Comparison of ENCODE assay signal across 12 cellular contexts in the genomic region with DNA sequence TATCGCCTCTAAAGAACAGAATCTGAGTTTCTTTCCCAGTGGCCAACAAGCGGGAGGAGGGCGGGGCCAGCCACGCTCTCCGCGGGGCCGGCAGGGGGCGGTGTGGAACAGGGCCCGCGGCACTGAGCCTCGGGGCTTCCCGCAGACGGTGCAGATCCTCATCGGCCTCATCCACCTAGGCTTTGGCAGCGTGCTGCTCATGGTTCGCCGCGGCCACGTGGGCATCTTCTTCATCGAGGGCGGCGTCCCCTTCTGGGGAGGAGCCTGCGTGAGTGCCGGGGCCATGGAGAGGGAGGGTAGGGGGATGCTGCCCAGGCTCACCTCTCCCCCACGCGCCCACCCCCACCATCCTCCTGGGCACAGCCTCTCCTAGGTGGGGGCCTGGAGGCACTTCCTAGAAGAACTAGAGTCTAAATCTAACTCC. TPM values are rescaled to one million over a fixed set of nuclear protein-coding genes. Genes with fewer than 3 reads are reported as not detected.
DNase-seq lines count a peak whose midpoint lies in the region; ATAC-seq, FAIRE-seq and TF ChIP-seq lines count a peak whose summit lies in the region.
"Had no signal": no experiment of that assay in that cellular context is flagged by ENCODE, and none has a peak within 500 bp of the region (broad histone marks: within the 10 kb centered on the region; RNA-seq: fewer than 3 reads in every experiment).

No MANE protein-coding gene starts in this region.

- no peaks in the 10 kb centered on the region; the same call in 1 of the 2 replicates for H4K20me1 ChIP-seq in GM12878 (ENCODE audit: control insufficient read depth, insufficient read depth)

- H3K4me1 ChIP-seq in GM12878 (ENCODE audit: control insufficient read depth, insufficient read depth, low read length) = peaks cover 46% of the 10 kb centered on the region

- no peak for FAIRE-seq in GM12878 (lab: Jason Lieb, UNC)

- DNase-seq in AG09309 (ENCODE audit: low read depth) = no peak
- DNase-seq in GM12878 (ENCODE audit: low read depth, low spot score) = no peak
- peak; percentile 23 to 32 for DNase-seq in lung microvascular endothelial cell (ENCODE audit: low read depth in 2 of 2)
- no peak for DNase-seq in nucleus accumbens (lab: John Stamatoyannopoulos, UW)
- DNase-seq in Ammon's horn (ENCODE audit: low spot score) = no peak
- no peak for DNase-seq in NAMALWA (ENCODE audit: low spot score)
- DNase-seq: head of caudate nucleus, NCI-H2171 had no signal

- POLR2A ChIA-PET in GM12878 (lab: Charles Lee) = no interaction called here

- intact Hi-C loops in GM12878 (cut with micrococcal nuclease; ENCODE audit: unreplicated experiment) = loop anchor here (10.0 kb wide), 3 partner anchors 397 to 573 kb away; partner anchors contain the start of gene VPS37C

- H3K4me3 ChIP-seq in AG09309 (ENCODE audit: control insufficient read depth, low read depth, low read length) (no peak overlapping the region), GM12878 (no peak overlapping the region)

- H2AFZ ChIP-seq in GM12878 (ENCODE audit: control insufficient read depth, low read depth, low read length) = no peak overlapping the region

- H3K27me3 ChIP-seq in GM12878 (replicated peaks in 1 of 2; ENCODE audit: control insufficient read depth in 2 of 2, insufficient read depth in 2 of 2, low read length in 1 of 2) = no peaks in the 10 kb centered on the region

- 63% methylated on average over 26 of the region's 26 CpGs for WGBS in GM12878 (ENCODE audit: insufficient coverage, insufficient replicate concordance, low lambda C conversion rate, missing lambda C conversion rate)

- peaks cover 1% of the 10 kb centered on the region; the same call in 2 of the 3 replicates for H3K9me3 ChIP-seq in GM12878 (replicated peaks; ENCODE audit: control insufficient read depth, insufficient read depth, low read length)

- no peak for TF ChIP-seq EP300 in GM12878 (IDR thresholded peaks at IDR 0.05; ENCODE audit: borderline replicate concordance in 1 of 2, control insufficient read depth in 1 of 2, low read depth in 2 of 2, low read length in 2 of 2)

- no peak overlapping the region for H3K9ac ChIP-seq in GM12878 (ENCODE audit: control insufficient read depth, insufficient read depth, low read length)

- no peak overlapping the region for H3K4me2 ChIP-seq in GM12878 (ENCODE audit: control insufficient read depth, insufficient read depth)

- CTCF ChIA-PET in GM12878 (lab: Yijun Ruan, JAX) = interaction anchor here (1.2 to 7.3 kb wide), 3 partner anchors 11 to 67 kb away, joined by 3 to 184 read pairs (median 84); partner anchors contain the start of gene MS4A8

- TF ChIP-seq CTCF in AG09309 (IDR thresholded peaks at IDR 0.05; ENCODE audit: control insufficient read depth, insufficient read depth, low read depth, low read length, missing control alignments) = peak; percentile 31
- TF ChIP-seq CTCF in GM12873 (IDR thresholded peaks at IDR 0.05; ENCODE audit: insufficient read depth, low read depth, low read length, missing control alignments) = peak; percentile 57
- peak; percentile 32 to 56 (median 34); a peak in 4 of 6 replicates for TF ChIP-seq CTCF in GM12878 (IDR thresholded peaks at IDR 0.05 in 2 of 3, conservative IDR thresholded peaks at IDR 0.05 in 1 of 3; ENCODE audit: control insufficient read depth in 2 of 3, extremely low read depth in 1 of 3, insufficient read depth in 1 of 3, low read depth in 3 of 3, low read length in 3 of 3)

- BruUV-seq in GM12878 (replicated peaks; lab: Mats Ljungman, UMichigan) = no TSS peak

- ATAC-seq in GM12878 = no peak
- ATAC-seq in GM18868 (IDR thresholded peaks at IDR 0.05; ENCODE audit: unreplicated experiment) = no peak

- no peak for TF ChIP-seq POLR2A in GM12878 (IDR thresholded peaks at IDR 0.05; ENCODE audit: low read depth, low read length)

- SMC1A ChIA-PET in GM12878 (lab: Charles Lee; ENCODE audit: uncharacterized antibody, unreplicated experiment) = interaction anchor here (7.8 kb wide), 1 partner anchor 9 kb away, joined by 143 read pairs; no protein-coding TSS in a partner anchor

- H3K27ac ChIP-seq in GM12878 (ENCODE audit: control insufficient read depth, insufficient read depth) = no peak overlapping the region

- in situ Hi-C loops in GM12878 (cut with MboI) = loop anchor here (10.0 to 25.0 kb wide), 2 partner anchors 403 to 1580 kb away; no protein-coding TSS in a partner anchor

- no peaks in the 10 kb centered on the region for H3K36me3 ChIP-seq in GM12878 (ENCODE audit: control insufficient read depth in 2 of 2, insufficient read depth in 2 of 2, low read length in 1 of 2)

- RAD21 ChIA-PET in GM12878 (lab: Charles Lee; ENCODE audit: unreplicated experiment) = interaction anchor here (7.4 kb wide), 1 partner anchor 7 kb away, joined by 119 read pairs; no protein-coding TSS in a partner anchor

- TF ChIP-seq RAD21 in GM12878 (IDR thresholded peaks at IDR 0.05; ENCODE audit: insufficient read depth, low read depth, low read length) = peak; percentile 31; the same call in 1 of the 2 replicates

- no peaks in the 10 kb centered on the region for H3K79me2 ChIP-seq in GM12878 (ENCODE audit: control insufficient read depth, insufficient read depth, low read length)

TF ChIP-seq in GM12878, 131 proteins besides CTCF, POLR2A, EP300 and RAD21 (continues in another document):
- TF ChIP-seq HDAC2 (IDR thresholded peaks at IDR 0.05) (no peak), CBFB (IDR thresholded peaks at IDR 0.05; ENCODE audit: low read depth) (no peak), CREB1 (IDR thresholded peaks at IDR 0.05; ENCODE audit: low read depth) (no peak), HCFC1 (IDR thresholded peaks at IDR 0.05; ENCODE audit: low read length) (no peak), CHD4 (IDR thresholded peaks at IDR 0.05) (no peak), FOXK2 (IDR thresholded peaks at IDR 0.05) (no peak), PAX8 (IDR thresholded peaks at IDR 0.05) (no peak), SMC3 (IDR thresholded peaks at IDR 0.05; ENCODE audit: borderline replicate concordance, low read length) (no peak), PAX5 (IDR thresholded peaks at IDR 0.05; ENCODE audit: borderline replicate concordance, low read depth, low read length) (no peak), NBN (IDR thresholded peaks at IDR 0.05) (no peak)

RNA-seq across cellular contexts. Expression of gene MS4A15, which starts 10.7 kb away (rescaled TPM):
- total RNA-seq in GM12878 (2013; cell fraction: nucleolus; rRNA removed) = not detected in 2 replicates
- total RNA-seq in GM12878 (2014; rRNA removed) (0.27 and 0.62 TPM in 2 replicates), GM12878 (2014; rRNA removed; fragmentation: Illumina TruSeq; extraction: Trizol) (0.18 and 0.45 TPM in 2 replicates), GM12878 (2021) (0.46 and 0.56 TPM in 2 replicates), lung microvascular endothelial cell (not detected in 2 replicates)
- 0.34 TPM for polyA plus RNA-seq in GM12878 (2011; ENCODE audit: low read depth)
- polyA plus RNA-seq in GM12878 (2011; rRNA removed) (0.22 and 0.35 TPM in 2 replicates), GM12878 (2014; fragmentation: Illumina TruSeq; extraction: Trizol) (0.71 TPM in 1 of 2 replicates, not detected in the other), GM12878 (2014; fragmentation: Nextera tagmentation; extraction: Ambion mirVana) (under 1 TPM; 0.05 to 0.08 TPM), GM12878 (2014; rRNA removed) (0.22 and 0.55 TPM in 2 replicates), GM12878 (2016; fragmentation: Nextera tagmentation; extraction: Ambion mirVana) (under 1 TPM; 0.62 to 0.84 TPM)
- 0.47 and 0.70 TPM in 2 replicates for polyA plus RNA-seq in GM12878 (2011; cell fraction: cytosol; rRNA removed)
- 0.76 and 1.5 TPM in 2 replicates for polyA plus RNA-seq in GM12878 (2011; cell fraction: nucleus; rRNA removed)
- 0.23 and 0.34 TPM in 2 replicates for polyA plus RNA-seq in GM12878 (2012)
- 0.36 TPM in 1 of 2 replicates, not detected in the other for polyA minus RNA-seq in GM12878 (2011; rRNA and poly(A)+ RNA removed)
- 0.83 and 1.3 TPM in 2 replicates for polyA minus RNA-seq in GM12878 (2011; cell fraction: cytosol; rRNA and poly(A)+ RNA removed)
- polyA minus RNA-seq in GM12878 (2011; cell fraction: nucleus; rRNA and poly(A)+ RNA removed) = 0.67 and 0.73 TPM in 2 replicates
- total RNA-seq: aorta, pulmonary artery endothelial cell had no signal

RNA-seq across cellular contexts. Expression of gene MS4A10, which starts 17.7 kb away (rescaled TPM):
- not detected in 2 replicates for total RNA-seq in GM12878 (2013; cell fraction: nucleolus; rRNA removed)
- not detected in 2 replicates for total RNA-seq in GM12878 (2014; rRNA removed)
- total RNA-seq in GM12878 (2014; rRNA removed; fragmentation: Illumina TruSeq; extraction: Trizol) = not detected in 2 replicates
- total RNA-seq in GM12878 (2021) = not detected in 2 replicates
- not detected for polyA plus RNA-seq in GM12878 (2011; ENCODE audit: low read depth)
- polyA plus RNA-seq in GM12878 (2011; rRNA removed) = not detected in 2 replicates
- not detected in 2 replicates for polyA plus RNA-seq in GM12878 (2011; cell fraction: cytosol; rRNA removed)
- polyA plus RNA-seq in GM12878 (2011; cell fraction: nucleus; rRNA removed) = not detected in 2 replicates
- polyA plus RNA-seq in GM12878 (2012) = not detected in 2 replicates
- not detected in 2 replicates for polyA plus RNA-seq in GM12878 (2014; fragmentation: Illumina TruSeq; extraction: Trizol)
- polyA plus RNA-seq in GM12878 (2014; fragmentation: Nextera tagmentation; extraction: Ambion mirVana) = not detected
- not detected in 2 replicates for polyA plus RNA-seq in GM12878 (2014; rRNA removed)
- not detected for polyA plus RNA-seq in GM12878 (2016; fragmentation: Nextera tagmentation; extraction: Ambion mirVana)
- polyA minus RNA-seq in GM12878 (2011; rRNA and poly(A)+ RNA removed) = not detected in 2 replicates
- not detected in 2 replicates for polyA minus RNA-seq in GM12878 (2011; cell fraction: cytosol; rRNA and poly(A)+ RNA removed)
- not detected in 2 replicates for polyA minus RNA-seq in GM12878 (2011; cell fraction: nucleus; rRNA and poly(A)+ RNA removed)
- not detected in 2 replicates for total RNA-seq in lung microvascular endothelial cell
- total RNA-seq: aorta, pulmonary artery endothelial cell had no signal

RNA-seq across cellular contexts. Expression of gene MS4A18, which starts 42.9 kb away (rescaled TPM):
- total RNA-seq in GM12878 (2013; cell fraction: nucleolus; rRNA removed) = not detected in 2 replicates
- not detected in 2 replicates for total RNA-seq in GM12878 (2014; rRNA removed)
- not detected in 2 replicates for total RNA-seq in GM12878 (2014; rRNA removed; fragmentation: Illumina TruSeq; extraction: Trizol)
- total RNA-seq in GM12878 (2021) = not detected in 2 replicates
- polyA plus RNA-seq in GM12878 (2011; ENCODE audit: low read depth) = not detected
- not detected in 2 replicates for polyA plus RNA-seq in GM12878 (2011; rRNA removed)
- polyA plus RNA-seq in GM12878 (2011; cell fraction: cytosol; rRNA removed) = not detected in 2 replicates
- not detected in 2 replicates for polyA plus RNA-seq in GM12878 (2011; cell fraction: nucleus; rRNA removed)
- not detected in 2 replicates for polyA plus RNA-seq in GM12878 (2012)
- polyA plus RNA-seq in GM12878 (2014; fragmentation: Illumina TruSeq; extraction: Trizol) = not detected in 2 replicates
- polyA plus RNA-seq in GM12878 (2014; fragmentation: Nextera tagmentation; extraction: Ambion mirVana) = not detected
- polyA plus RNA-seq in GM12878 (2014; rRNA removed) = not detected in 2 replicates
- polyA plus RNA-seq in GM12878 (2016; fragmentation: Nextera tagmentation; extraction: Ambion mirVana) = not detected
- not detected in 2 replicates for polyA minus RNA-seq in GM12878 (2011; rRNA and poly(A)+ RNA removed)
- not detected in 2 replicates for polyA minus RNA-seq in GM12878 (2011; cell fraction: cytosol; rRNA and poly(A)+ RNA removed)
- not detected in 2 replicates for polyA minus RNA-seq in GM12878 (2011; cell fraction: nucleus; rRNA and poly(A)+ RNA removed)
- not detected in 2 replicates for total RNA-seq in lung microvascular endothelial cell
- total RNA-seq: aorta, pulmonary artery endothelial cell had no signal
- polyA plus RNA-seq: aorta had no signal

Comparison
In these comparisons a context has a peak if more than half of its experiments do, and no peak if none do; other contexts are left out.
1. DNase-seq: peak in lung microvascular endothelial cell (2 of 2); none in AG09309 (single experiment), GM12878 (single experiment), nucleus accumbens (0 of 56), Ammon's horn (single experiment) and NAMALWA (single experiment).
2. Peak in every context shown above with its lines, with median percentiles within 50 percentile points of each other: CTCF ChIP-seq.